In genomic region chr5:178152491-178153444, GRCh38 we compare ENCODE assay signal across 9 cellular contexts. TPM values are rescaled to one million over a fixed set of nuclear protein-coding genes. Genes with fewer than 3 reads are reported as not detected.
A peak's percentile ranks its signal among the peaks of the same experiment; 100 is the strongest.
DNase-seq lines count a peak whose midpoint lies in the region; ATAC-seq, FAIRE-seq and TF ChIP-seq lines count a peak whose summit lies in the region.
"Had no signal": no experiment of that assay in that cellular context is flagged by ENCODE, and none has a peak within 500 bp of the region (broad histone marks: within the 10 kb centered on the region; RNA-seq: fewer than 3 reads in every experiment).

No MANE protein-coding gene starts in this region.

- no peak overlapping the region for H2BK20ac ChIP-seq in H1 (ENCODE audit: low read length)

- H3K27ac Mint-ChIP-seq in CD4-positive, alpha-beta T cell, result peak overlapping the region; percentile 83

- H3K27me3 Mint-ChIP-seq in CD4-positive, alpha-beta T cell, result no peaks in the 10 kb centered on the region

- no peak for TF ChIP-seq RAD21 in H1 (IDR thresholded peaks at IDR 0.05 in 1 of 2, conservative IDR thresholded peaks at IDR 0.05 in 1 of 2; ENCODE audit: low read depth in 2 of 2, low read length in 2 of 2)

- TF ChIP-seq POLR2A in H1 (IDR thresholded peaks at IDR 0.05; ENCODE audit: control extremely low read depth in 1 of 2, low read depth in 2 of 2, low read length in 2 of 2), result 0 out of 3 replicates have a peak, but pooled peaks of 1 of the 2 experiments have one; percentile 13

- no peak overlapping the region for H2BK120ac ChIP-seq in H1 (replicated peaks; ENCODE audit: low read depth, low read length)

- peaks cover 24% of the 10 kb centered on the region for H3K4me1 Mint-ChIP-seq in CD4-positive, alpha-beta T cell (ENCODE audit: low read depth)

- no peak overlapping the region for H3K4ac ChIP-seq in H1 (replicated peaks; ENCODE audit: insufficient read length, low read depth, low read length)

- no peak for ATAC-seq in CD4-positive, alpha-beta T cell (ENCODE audit: poor library complexity)
- ATAC-seq in HG02840 (IDR thresholded peaks at IDR 0.05; ENCODE audit: low FRiP score, unreplicated experiment) (no peak), left colon (no peak), HG03039 (IDR thresholded peaks at IDR 0.05; ENCODE audit: unreplicated experiment) (no peak)

- H3K4me3 Mint-ChIP-seq in CD4-positive, alpha-beta T cell, result peak overlapping the region; percentile 91

- H2BK12ac ChIP-seq in H1 (ENCODE audit: low read depth, low read length), result no peak overlapping the region

- no peak overlapping the region; the same call in 1 of the 2 replicates for H2BK5ac ChIP-seq in H1 (ENCODE audit: low read depth, low read length)

- no peaks in the 10 kb centered on the region for H3K27me3 ChIP-seq in CD4-positive, alpha-beta T cell (ENCODE audit: control insufficient read depth, insufficient read depth, low read length)
- no peaks in the 10 kb centered on the region for H3K27me3 ChIP-seq in MM.1S (replicated peaks; ENCODE audit: insufficient read depth, low read length)
- H3K27me3 ChIP-seq in H1 (replicated peaks in 1 of 4; ENCODE audit: control insufficient read depth in 3 of 4, extremely low read depth in 1 of 4, insufficient read depth in 3 of 4, low read length in 3 of 4), result no peaks in the 10 kb centered on the region
- H3K27me3 ChIP-seq in neuron (ENCODE audit: insufficient read depth, low read length), result no peaks in the 10 kb centered on the region

- peak overlapping the region; percentile 79 for H3K4me2 ChIP-seq in MM.1S (ENCODE audit: low read depth, low read length)
- H3K4me2 ChIP-seq in H1 (ENCODE audit: insufficient read depth in 1 of 2, low read depth in 2 of 2, low read length in 2 of 2), result peak overlapping the region; percentile 85 to 87

- POLR2A ChIA-PET in CD4-positive, alpha-beta T cell (lab: Charles Lee), result interaction anchor here (0.6 to 2.5 kb wide), 12 partner anchors 14 to 1681 kb away, joined by 3 to 23 read pairs (median 4); partner anchors contain the start of genes HNRNPAB, RMND5B and TMED9
- POLR2A ChIA-PET in H1 (lab: Charles Lee; ENCODE audit: partially characterized antibody), result interaction anchor here (0.9 to 40.7 kb wide), 18 partner anchors 10 to 80 kb away, joined by 3 to 1250 read pairs (median 6); partner anchors contain the start of genes HNRNPAB, N4BP3, PHYKPL and RMND5B

- peaks cover 6% of the 10 kb centered on the region; the same call in 1 of the 2 replicates for H3K23me2 ChIP-seq in H1 (ENCODE audit: low read depth, low read length)

- WGBS in H1 (ENCODE audit: extremely low coverage in 1 of 2, insufficient coverage in 1 of 2, insufficient read length in 1 of 2, insufficient replicate concordance in 2 of 2, low coverage in 1 of 2, low lambda C conversion rate in 2 of 2, missing lambda C conversion rate in 1 of 2), 2 experiments, result 61% methylated on average over 31 of the region's 31 CpGs; no CpG with 5 or more reads in 1 of the 2 experiments

- H3K56ac ChIP-seq in H1 (replicated peaks; ENCODE audit: insufficient read length, low read depth, low read length), result no peak overlapping the region

- no peak overlapping the region; the same call in 1 of the 2 replicates for H2AK5ac ChIP-seq in H1 (ENCODE audit: low read depth, low read length)

- FAIRE-seq in H1 (lab: Jason Lieb, UNC), result no peak

- H4K5ac ChIP-seq in H1 (ENCODE audit: insufficient read length, low read depth, low read length), result no peak overlapping the region

- peak overlapping the region; percentile 88; the same call in 1 of the 2 replicates for H2AFZ ChIP-seq in MM.1S (ENCODE audit: low read length)
- no peak overlapping the region for H2AFZ ChIP-seq in H1 (ENCODE audit: low read length)
- H2AFZ ChIP-seq in neuron (ENCODE audit: low read depth, low read length), result peak overlapping the region; percentile 64

- no peaks in the 10 kb centered on the region for H3K9me3 Mint-ChIP-seq in CD4-positive, alpha-beta T cell

- no peaks in the 10 kb centered on the region for H4K20me1 ChIP-seq in MM.1S (ENCODE audit: insufficient read depth, low read length)
- H4K20me1 ChIP-seq in H1 (replicated peaks in 1 of 2; ENCODE audit: control insufficient read depth in 1 of 2, insufficient read depth in 2 of 2, low read length in 2 of 2), result peaks cover 10 to 11% of the 10 kb centered on the region in 2 experiments

- H3K9me2 ChIP-seq in MM.1S (replicated peaks; ENCODE audit: insufficient read depth, low read length), result no peaks in the 10 kb centered on the region

- H3K36me3 Mint-ChIP-seq in CD4-positive, alpha-beta T cell (ENCODE audit: low read depth), result peaks cover 50% of the 10 kb centered on the region

- CTCF ChIA-PET in CD4-positive, alpha-beta T cell (lab: Charles Lee), result interaction anchor here (0.8 to 1.1 kb wide), 2 partner anchors 11 to 51 kb away, joined by 3 to 4 read pairs; partner anchors contain the start of gene HNRNPAB
- CTCF ChIA-PET in H1 (lab: Charles Lee; ENCODE audit: partially characterized antibody), result interaction anchor here (0.9 to 24.6 kb wide), 7 partner anchors 10 to 696 kb away, joined by 3 to 515 read pairs (median 4); no protein-coding TSS in a partner anchor

- H3K23ac ChIP-seq in H1 (ENCODE audit: insufficient read length), result no peak overlapping the region

- TF ChIP-seq EP300 in H1 (IDR thresholded peaks at IDR 0.05; ENCODE audit: borderline replicate concordance in 1 of 2, low read depth in 2 of 2, low read length in 2 of 2), result no peak

- peaks cover 43% of the 10 kb centered on the region for H3K79me2 ChIP-seq in MM.1S (ENCODE audit: low read length)
- H3K79me2 ChIP-seq in H1 (ENCODE audit: control insufficient read depth in 1 of 2, insufficient read depth in 2 of 2, low read length in 2 of 2), result peaks cover 0 to 12% of the 10 kb centered on the region in 2 experiments; a peak in 2 of 4 replicates

- H3F3A ChIP-seq in MM.1S (ENCODE audit: insufficient read depth, low read length), result peaks cover 3% of the 10 kb centered on the region; the same call in 1 of the 2 replicates

- H3K14ac ChIP-seq in H1 (ENCODE audit: insufficient read length), result no peak overlapping the region

- H3K9ac ChIP-seq in MM.1S (ENCODE audit: low read length) (peak overlapping the region; percentile 81), H1 (replicated peaks in 1 of 4; ENCODE audit: extremely low read depth in 1 of 4, low read depth in 3 of 4, low read length in 3 of 4) (peak overlapping the region; percentile 58 to 92 (median 84))

- no peak for TF ChIP-seq CTCF in CD4-positive, alpha-beta T cell (IDR thresholded peaks at IDR 0.05)
- TF ChIP-seq CTCF in MM.1S (IDR thresholded peaks at IDR 0.05; ENCODE audit: low read length) (no peak), H1 (IDR thresholded peaks at IDR 0.05; ENCODE audit: control extremely low read depth in 1 of 3, insufficient read depth in 1 of 3, low read depth in 1 of 3, low read length in 3 of 3) (no peak)

- H4K8ac ChIP-seq in H1 (ENCODE audit: extremely low read depth, insufficient read depth, low read length), result peak overlapping the region; percentile 53; the same call in 1 of the 2 replicates

- no peak overlapping the region for H2BK15ac ChIP-seq in H1 (ENCODE audit: low read length)

- peak overlapping the region; percentile 88 for H3K4me3 ChIP-seq in MM.1S (ENCODE audit: low read length)
- peak overlapping the region; percentile 81 to 89 (median 86) for H3K4me3 ChIP-seq in H1 (ENCODE audit: extremely low read depth in 1 of 4, insufficient read depth in 2 of 4, low read depth in 3 of 4, low read length in 4 of 4)
- H3K4me3 ChIP-seq in neuron (ENCODE audit: low read length), result peak overlapping the region; percentile 93

- no peak overlapping the region for H4K91ac ChIP-seq in H1 (replicated peaks; ENCODE audit: insufficient read length, low read length)

- H3K36me3 ChIP-seq in MM.1S (replicated peaks; ENCODE audit: insufficient read depth, low read length) (peaks cover 11% of the 10 kb centered on the region; the same call in 1 of the 2 replicates), H1 (ENCODE audit: control insufficient read depth in 2 of 4, insufficient read depth in 4 of 4, low read length in 3 of 4) (peaks cover 27 to 40% (median 31%) of the 10 kb centered on the region in 4 experiments), neuron (ENCODE audit: insufficient read depth, low read length) (peaks cover 40% of the 10 kb centered on the region)

- H3K9me3 ChIP-seq in CD4-positive, alpha-beta T cell (ENCODE audit: control insufficient read depth, low read length), result no peaks in the 10 kb centered on the region
- H3K9me3 ChIP-seq in MM.1S (replicated peaks; ENCODE audit: insufficient read depth, low read length), result no peaks in the 10 kb centered on the region
- no peaks in the 10 kb centered on the region for H3K9me3 ChIP-seq in H1 (ENCODE audit: insufficient read depth in 2 of 2, low read depth in 1 of 2, low read length in 1 of 2)
- no peaks in the 10 kb centered on the region for H3K9me3 ChIP-seq in neuron (ENCODE audit: low read length)

- intact Hi-C loops in CD4-positive, alpha-beta T cell (cut with DNase I, micrococcal nuclease), result loop anchor here in 1 of 2 experiments (1.0 to 10.0 kb wide), 5 partner anchors 20 to 848 kb away; partner anchors contain the start of genes B4GALT7, LMAN2, PRELID1 and RAB24
- intact Hi-C loops in left colon (cut with DNase I, micrococcal nuclease), result no loop called here

- H3K79me1 ChIP-seq in H1 (ENCODE audit: low read depth, low read length), result peaks cover 6% of the 10 kb centered on the region

- no peak overlapping the region for H3K18ac ChIP-seq in H1 (ENCODE audit: extremely low read depth, low read length)

- no peaks in the 10 kb centered on the region for H3K4me1 ChIP-seq in MM.1S (ENCODE audit: low read length)
- peaks cover 0 to 3% (median 2%) of the 10 kb centered on the region in 4 experiments; a peak in 5 of 7 replicates for H3K4me1 ChIP-seq in H1 (replicated peaks in 1 of 4; ENCODE audit: control insufficient read depth in 3 of 4, insufficient read depth in 4 of 4, low read length in 3 of 4)
- peaks cover 9% of the 10 kb centered on the region for H3K4me1 ChIP-seq in neuron (ENCODE audit: insufficient read depth, low read length)

- DNase-seq in CD4-positive, alpha-beta T cell, result no peak
- DNase-seq in MM.1S, result no peak
- no peak for DNase-seq in H1 (ENCODE audit: low read depth in 1 of 2, low spot score in 2 of 2)
- no peak for DNase-seq in RKO (ENCODE audit: low spot score)
- no peak for DNase-seq in left colon

- peak overlapping the region; percentile 42 for H3K27ac ChIP-seq in CD4-positive, alpha-beta T cell (ENCODE audit: low read depth, low read length)
- H3K27ac ChIP-seq in MM.1S (ENCODE audit: low read length) (peak overlapping the region; percentile 30; the same call in 1 of the 2 replicates), H1 (ENCODE audit: low read depth, low read length) (0 out of 2 replicates have a peak overlapping the region, but pooled peaks have one; percentile 35)

RNA-seq across cellular contexts. Expression of gene NHP2, which starts 0.9 kb away (rescaled TPM):
- total RNA-seq in CD4-positive, alpha-beta T cell, result 10 to 100 TPM; 42.2 to 44.5 TPM
- 263 and 281 TPM in 2 replicates for total RNA-seq in H1 (2021; fragmentation: NEBNext Ultra II Directional; extraction: Animal tissue kit (Norgen Biotek cat#: 25700))
- 241 and 344 TPM in 2 replicates for polyA plus RNA-seq in H1 (2011; rRNA removed)
- 302 TPM for polyA plus RNA-seq in H1 (2011; cell fraction: cytosol; rRNA removed)
- polyA plus RNA-seq in H1 (2011; cell fraction: nucleus; rRNA removed), result 166 TPM
- 273 to 334 TPM (median 320 TPM) in 4 replicates for polyA plus RNA-seq in H1 (2012, experiment 1 of 2)
- 440 TPM for polyA plus RNA-seq in H1 (2012, experiment 2 of 2)
- polyA plus RNA-seq in H1 (2013, experiment 1 of 2), result 244 TPM
- 251 TPM for polyA plus RNA-seq in H1 (2013, experiment 2 of 2)
- polyA minus RNA-seq in H1 (2011; rRNA and poly(A)+ RNA removed), result 58.6 and 61.0 TPM in 2 replicates
- polyA minus RNA-seq in H1 (2011; cell fraction: cytosol; rRNA and poly(A)+ RNA removed), result 117 TPM
- 80.9 TPM for polyA minus RNA-seq in H1 (2011; cell fraction: nucleus; rRNA and poly(A)+ RNA removed)
- total RNA-seq in left colon, result 10 to 100 TPM; 56.9 to 63.9 TPM

RNA-seq across cellular contexts. Expression of gene RMND5B, which starts 22.0 kb away (rescaled TPM):
- 10 to 100 TPM; 12.0 to 13.8 TPM for total RNA-seq in CD4-positive, alpha-beta T cell
- 74.6 and 75.9 TPM in 2 replicates for total RNA-seq in H1 (2021; fragmentation: NEBNext Ultra II Directional; extraction: Animal tissue kit (Norgen Biotek cat#: 25700))
- 90.2 and 106 TPM in 2 replicates for polyA plus RNA-seq in H1 (2011; rRNA removed)
- polyA plus RNA-seq in H1 (2011; cell fraction: cytosol; rRNA removed), result 105 TPM
- 153 TPM for polyA plus RNA-seq in H1 (2011; cell fraction: nucleus; rRNA removed)
- polyA plus RNA-seq in H1 (2012, experiment 1 of 2), result 65.3 to 93.7 TPM (median 87.0 TPM) in 4 replicates
- 74.6 TPM for polyA plus RNA-seq in H1 (2012, experiment 2 of 2)
- polyA plus RNA-seq in H1 (2013, experiment 1 of 2), result 53.0 TPM
- polyA plus RNA-seq in H1 (2013, experiment 2 of 2), result 51.3 TPM
- 107 and 109 TPM in 2 replicates for polyA minus RNA-seq in H1 (2011; rRNA and poly(A)+ RNA removed)
- 52.0 TPM for polyA minus RNA-seq in H1 (2011; cell fraction: cytosol; rRNA and poly(A)+ RNA removed)
- 71.2 TPM for polyA minus RNA-seq in H1 (2011; cell fraction: nucleus; rRNA and poly(A)+ RNA removed)
- total RNA-seq in left colon, result 10 to 100 TPM; 39.1 to 40.6 TPM

RNA-seq across cellular contexts. Expression of gene GMCL2, which starts 34.4 kb away (rescaled TPM):
- not detected for total RNA-seq in CD4-positive, alpha-beta T cell
- 0.13 TPM in 1 of 2 replicates, not detected in the other for total RNA-seq in H1 (2021; fragmentation: NEBNext Ultra II Directional; extraction: Animal tissue kit (Norgen Biotek cat#: 25700))
- polyA plus RNA-seq in H1 (2011; rRNA removed), result not detected in 2 replicates
- not detected for polyA plus RNA-seq in H1 (2011; cell fraction: cytosol; rRNA removed)
- 0.06 TPM for polyA plus RNA-seq in H1 (2011; cell fraction: nucleus; rRNA removed)
- not detected in 4 replicates for polyA plus RNA-seq in H1 (2012, experiment 1 of 2)
- not detected for polyA plus RNA-seq in H1 (2012, experiment 2 of 2)
- polyA plus RNA-seq in H1 (2013, experiment 1 of 2), result not detected
- polyA plus RNA-seq in H1 (2013, experiment 2 of 2), result not detected
- not detected in 2 replicates for polyA minus RNA-seq in H1 (2011; rRNA and poly(A)+ RNA removed)
- polyA minus RNA-seq in H1 (2011; cell fraction: cytosol; rRNA and poly(A)+ RNA removed), result not detected
- not detected for polyA minus RNA-seq in H1 (2011; cell fraction: nucleus; rRNA and poly(A)+ RNA removed)
- total RNA-seq in left colon, result not detected
- total RNA-seq: activated CD8-positive, alpha-beta memory T cell treated with anti-CD3 and anti-CD28 coated beads for 36 hours had no signal

RNA-seq across cellular contexts. Expression of gene N4BP3, which starts 39.4 kb away (rescaled TPM):
- total RNA-seq in CD4-positive, alpha-beta T cell, result 1 to 10 TPM; 3.8 to 4.3 TPM
- 36.0 and 39.2 TPM in 2 replicates for total RNA-seq in H1 (2021; fragmentation: NEBNext Ultra II Directional; extraction: Animal tissue kit (Norgen Biotek cat#: 25700))
- polyA plus RNA-seq in H1 (2011; rRNA removed), result 13.1 and 23.4 TPM in 2 replicates
- polyA plus RNA-seq in H1 (2011; cell fraction: cytosol; rRNA removed), result 19.4 TPM
- polyA plus RNA-seq in H1 (2011; cell fraction: nucleus; rRNA removed), result 41.9 TPM
- polyA plus RNA-seq in H1 (2012, experiment 1 of 2), result 16.8 to 24.3 TPM (median 21.3 TPM) in 4 replicates
- 18.5 TPM for polyA plus RNA-seq in H1 (2012, experiment 2 of 2)
- 16.7 TPM for polyA plus RNA-seq in H1 (2013, experiment 1 of 2)
- polyA plus RNA-seq in H1 (2013, experiment 2 of 2), result 15.9 TPM
- 13.0 and 17.4 TPM in 2 replicates for polyA minus RNA-seq in H1 (2011; rRNA and poly(A)+ RNA removed)
- polyA minus RNA-seq in H1 (2011; cell fraction: cytosol; rRNA and poly(A)+ RNA removed), result 22.0 TPM
- polyA minus RNA-seq in H1 (2011; cell fraction: nucleus; rRNA and poly(A)+ RNA removed), result 32.8 TPM
- 1 to 10 TPM in 1 of 2 donors, under 1 TPM in 1; 0.95 to 2.3 TPM for total RNA-seq in left colon

RNA-seq across cellular contexts. Expression of gene HNRNPAB, which starts 51.6 kb away (rescaled TPM):
- total RNA-seq in CD4-positive, alpha-beta T cell, result 10 to 100 TPM; 63.6 to 68.9 TPM
- total RNA-seq in H1 (2021; fragmentation: NEBNext Ultra II Directional; extraction: Animal tissue kit (Norgen Biotek cat#: 25700)), result 556 and 563 TPM in 2 replicates
- 350 and 373 TPM in 2 replicates for polyA plus RNA-seq in H1 (2011; rRNA removed)
- 393 TPM for polyA plus RNA-seq in H1 (2011; cell fraction: cytosol; rRNA removed)
- 141 TPM for polyA plus RNA-seq in H1 (2011; cell fraction: nucleus; rRNA removed)
- polyA plus RNA-seq in H1 (2012, experiment 1 of 2), result 386 to 417 TPM (median 389 TPM) in 4 replicates
- polyA plus RNA-seq in H1 (2012, experiment 2 of 2), result 229 TPM
- 302 TPM for polyA plus RNA-seq in H1 (2013, experiment 1 of 2)
- polyA plus RNA-seq in H1 (2013, experiment 2 of 2), result 299 TPM
- polyA minus RNA-seq in H1 (2011; rRNA and poly(A)+ RNA removed), result 74.5 and 90.5 TPM in 2 replicates
- polyA minus RNA-seq in H1 (2011; cell fraction: cytosol; rRNA and poly(A)+ RNA removed), result 107 TPM
- polyA minus RNA-seq in H1 (2011; cell fraction: nucleus; rRNA and poly(A)+ RNA removed), result 87.5 TPM
- 100 to 1,000 TPM; 274 to 281 TPM for total RNA-seq in left colon
